In genomic region chr6:148414836-148415235, GRCh38 we compare ENCODE assay signal across 13 cellular contexts.
DNase-seq lines count a peak whose midpoint lies in the region; ATAC-seq, FAIRE-seq and TF ChIP-seq lines count a peak whose summit lies in the region.
"Had no signal": no experiment of that assay in that cellular context is flagged by ENCODE, and none has a peak within 500 bp of the region (broad histone marks: within the 10 kb centered on the region; RNA-seq: fewer than 3 reads in every experiment).

No MANE protein-coding gene starts in this region.

- H3K4me3 ChIP-seq in astrocyte (ENCODE audit: insufficient read depth, low read depth, low read length) (no peak overlapping the region), heart left ventricle (no peak overlapping the region), thoracic aorta (peak overlapping the region; percentile 26), tibial nerve (no peak overlapping the region)
- H3K4me3 ChIP-seq: stomach had no signal

- H2AFZ ChIP-seq in astrocyte (ENCODE audit: low read depth, low read length) = no peak overlapping the region

- DNase-seq in HCEC 1CT (peak; percentile 88), astrocyte (ENCODE audit: low read depth) (peak; percentile 85), heart left ventricle (no peak), thoracic aorta (ENCODE audit: low spot score) (no peak), tibial nerve (ENCODE audit: low spot score in 2 of 2) (no peak), hypothalamus (lab: John Stamatoyannopoulos, UW) (no peak)
- no peak for DNase-seq in activated T-cell treated with anti-CD3 and anti-CD28 coated beads, Interleukin-2, amount 50 U/mL, for 48 hours
- DNase-seq: activated naive CD4-positive, alpha-beta T cell; NCI-H1694 treated with DMSO at 0.1 percent for 48 hours; stomach had no signal

- TF ChIP-seq EP300 in tibial nerve (IDR thresholded peaks at IDR 0.05) = no peak

- no peaks in the 10 kb centered on the region for H4K20me1 ChIP-seq in astrocyte (ENCODE audit: insufficient read depth, low read length)

- ATAC-seq in heart left ventricle (peak in 3 of 4 donors; percentile 46 to 76 (median 66)), thoracic aorta (ENCODE audit: insufficient number of reproducible peaks, low FRiP score, low read depth) (peak; percentile 91), HG03521 (IDR thresholded peaks at IDR 0.05; ENCODE audit: unreplicated experiment) (no peak)

- H3K9me3 ChIP-seq in astrocyte (ENCODE audit: insufficient read depth, low read depth, low read length) (no peaks in the 10 kb centered on the region), heart left ventricle (no peaks in the 10 kb centered on the region), thoracic aorta (no peaks in the 10 kb centered on the region), tibial nerve (no peaks in the 10 kb centered on the region)
- H3K9me3 ChIP-seq: stomach had no signal

- intact Hi-C loops in heart left ventricle (cut with DNase I) = loop anchor here in 1 of 10 donors (5.0 kb wide), 1 partner anchor 37 kb away; no protein-coding TSS in a partner anchor

- no peaks in the 10 kb centered on the region for H3K79me2 ChIP-seq in astrocyte (ENCODE audit: insufficient read depth, low read length)

- no peaks in the 10 kb centered on the region for H3K36me3 ChIP-seq in astrocyte (ENCODE audit: insufficient read depth, low read length)
- no peaks in the 10 kb centered on the region for H3K36me3 ChIP-seq in heart left ventricle
- H3K36me3 ChIP-seq in thoracic aorta = no peaks in the 10 kb centered on the region
- no peaks in the 10 kb centered on the region for H3K36me3 ChIP-seq in tibial nerve
- H3K36me3 ChIP-seq: stomach had no signal

- H3K4me3 Mint-ChIP-seq in astrocyte (ENCODE audit: unreplicated experiment) = no peak overlapping the region

- peaks cover 14% of the 10 kb centered on the region for H3K4me1 ChIP-seq in astrocyte (ENCODE audit: insufficient read depth, low read length)
- H3K4me1 ChIP-seq in heart left ventricle = peaks cover 4 to 47% (median 26%) of the 10 kb centered on the region in 12 donors
- H3K4me1 ChIP-seq in thoracic aorta (ENCODE audit: control insufficient read depth in 1 of 2, low read depth in 2 of 2) = peaks cover 24 to 34% of the 10 kb centered on the region in 2 donors
- peaks cover 0 to 16% (median 2%) of the 10 kb centered on the region in 4 donors for H3K4me1 ChIP-seq in tibial nerve

- no peak for TF ChIP-seq CTCF in astrocyte (IDR thresholded peaks at IDR 0.05; ENCODE audit: insufficient read depth, low read depth, low read length)
- no peak for TF ChIP-seq CTCF in heart left ventricle (IDR thresholded peaks at IDR 0.05)
- no peak for TF ChIP-seq CTCF in thoracic aorta (IDR thresholded peaks at IDR 0.05)
- no peak for TF ChIP-seq CTCF in tibial nerve (IDR thresholded peaks at IDR 0.05)

- whole genome bisulfite sequencing in heart left ventricle, 4 donors = 49 to 56% (median 52%) methylated on average over 3 of the region's 3 CpGs
- 28 to 39% methylated on average over 3 of the region's 3 CpGs for WGBS in tibial nerve, 2 donors

- H3K4me2 ChIP-seq in astrocyte (ENCODE audit: low read length) = peak overlapping the region; percentile 44

- no peaks in the 10 kb centered on the region for H3K27me3 Mint-ChIP-seq in astrocyte (ENCODE audit: low read depth, unreplicated experiment)

- peaks cover 3% of the 10 kb centered on the region for H3K4me1 Mint-ChIP-seq in astrocyte (ENCODE audit: low read depth, unreplicated experiment)

- TF ChIP-seq POLR2A in heart left ventricle (IDR thresholded peaks at IDR 0.05) = no peak
- no peak for TF ChIP-seq POLR2A in tibial nerve (IDR thresholded peaks at IDR 0.05)

- H3K36me3 Mint-ChIP-seq in astrocyte (ENCODE audit: low read depth, unreplicated experiment) = no peaks in the 10 kb centered on the region

- H3K27ac Mint-ChIP-seq in astrocyte (ENCODE audit: unreplicated experiment) = no peak overlapping the region

- H3K9me3 Mint-ChIP-seq in astrocyte (ENCODE audit: unreplicated experiment) = no peaks in the 10 kb centered on the region

- no peak overlapping the region for H3K9ac ChIP-seq in astrocyte (ENCODE audit: low read length)

- H3K27me3 ChIP-seq in astrocyte (ENCODE audit: insufficient read depth, low read length) (no peaks in the 10 kb centered on the region), heart left ventricle (no peaks in the 10 kb centered on the region), thoracic aorta (replicated peaks; ENCODE audit: insufficient read depth) (no peaks in the 10 kb centered on the region), tibial nerve (no peaks in the 10 kb centered on the region)
- H3K27me3 ChIP-seq: stomach had no signal

- H3K27ac ChIP-seq in astrocyte (ENCODE audit: low read depth, low read length) = no peak overlapping the region
- no peak overlapping the region for H3K27ac ChIP-seq in heart left ventricle
- H3K27ac ChIP-seq in thoracic aorta = peak overlapping the region in 1 of 2 donors; percentile 14
- H3K27ac ChIP-seq in tibial nerve = peak overlapping the region in 1 of 4 donors; percentile 15
- H3K27ac ChIP-seq: stomach had no signal

- FAIRE-seq in astrocyte (lab: Jason Lieb, UNC) = peak; percentile 39
- FAIRE-seq: endometrium, H1 had no signal

Comparison
In these comparisons a context has a peak if more than half of its experiments do, and no peak if none do; other contexts are left out.
1. DNase-seq: peak in HCEC 1CT (single experiment) and astrocyte (single experiment); none in heart left ventricle (0 of 5), thoracic aorta (single experiment), tibial nerve (0 of 2), activated T-cell treated with anti-CD3 and anti-CD28 coated beads, Interleukin-2, amount 50 U/mL, for 48 hours (0 of 2) and hypothalamus (0 of 51).